Comparison of ENCODE assay signal across 19 cellular contexts in genomic region chr1:174940776-174941175, GRCh38. TPM values are rescaled to one million over a fixed set of nuclear protein-coding genes. Genes with fewer than 3 reads are reported as not detected.
DNase-seq lines count a peak whose midpoint lies in the region; ATAC-seq and TF ChIP-seq lines count a peak whose summit lies in the region.
"Had no signal": no experiment of that assay in that cellular context is flagged by ENCODE, and none has a peak within 500 bp of the region (broad histone marks: within the 10 kb centered on the region; RNA-seq: fewer than 3 reads in every experiment).

No MANE protein-coding gene starts in this region.

- no peak overlapping the region for H2BK5ac ChIP-seq in mesendoderm (ENCODE audit: low read length)

- no peak overlapping the region for H3K23ac ChIP-seq in mesendoderm (ENCODE audit: low read length)

- no peak overlapping the region for H2BK15ac ChIP-seq in mesendoderm (replicated peaks; ENCODE audit: low read depth)

- intact Hi-C loops in lower leg skin (cut with DNase I; ENCODE audit: low total_unique reads), result no loop called here

- no peak overlapping the region for H3K4me3 ChIP-seq in GM23338
- H3K4me3 ChIP-seq in mesendoderm (ENCODE audit: low read length), result no peak overlapping the region
- H3K4me3 ChIP-seq in lower leg skin (ENCODE audit: low read depth, poor library complexity, severe bottlenecking), result no peak overlapping the region
- H3K4me3 ChIP-seq: BLaER1 treated with 17β-estradiol and CSF1 and Interleukin-3, amounts not matched to agents 10 nM and 100 nM; GM23248; SK-N-MC had no signal

- no peaks in the 10 kb centered on the region for H3K79me1 ChIP-seq in mesendoderm (ENCODE audit: low read length)

- peak overlapping the region; percentile 2 for H3K27ac Mint-ChIP-seq in GM23338
- peak overlapping the region; percentile 50 for H3K27ac Mint-ChIP-seq in central memory CD8-positive, alpha-beta T cell (ENCODE audit: low read depth)

- H3K4me2 ChIP-seq in GM23338, result no peak overlapping the region
- no peak overlapping the region for H3K4me2 ChIP-seq in mesendoderm (ENCODE audit: low read length)
- H3K4me2 ChIP-seq: BLaER1 treated with 17β-estradiol and CSF1 and Interleukin-3, amounts not matched to agents 10 nM and 100 nM had no signal

- H2AK5ac ChIP-seq in mesendoderm (ENCODE audit: low read length), result no peak overlapping the region

- H3K36me3 ChIP-seq in GM23338 (ENCODE audit: insufficient read depth) (0 out of 2 replicates have a peak, but pooled peaks cover 5% of the 10 kb centered on the region), mesendoderm (ENCODE audit: control insufficient read depth, insufficient read depth, low read length) (no peaks in the 10 kb centered on the region)

- no peaks in the 10 kb centered on the region for H3K9me2 ChIP-seq in GM23338 (ENCODE audit: insufficient read depth)

- H3K56ac ChIP-seq in mesendoderm (ENCODE audit: low read length), result no peak overlapping the region

- no peak for TF ChIP-seq CTCF in GM23338 (conservative IDR thresholded peaks at IDR 0.05; ENCODE audit: low read depth in 2 of 2)
- no peak for TF ChIP-seq CTCF in lower leg skin (IDR thresholded peaks at IDR 0.05)

- H3K79me2 ChIP-seq in GM23338 (replicated peaks; ENCODE audit: insufficient read depth) (peaks cover 97% of the 10 kb centered on the region), mesendoderm (ENCODE audit: control insufficient read depth, insufficient read depth, low read length) (no peaks in the 10 kb centered on the region)

- peaks cover 16% of the 10 kb centered on the region for H3K36me3 Mint-ChIP-seq in GM23338 (ENCODE audit: low read depth)
- H3K36me3 Mint-ChIP-seq in central memory CD8-positive, alpha-beta T cell (ENCODE audit: insufficient read depth), result peaks cover 13% of the 10 kb centered on the region

- H4K8ac ChIP-seq in mesendoderm (ENCODE audit: low read depth, low read length), result no peak overlapping the region

- no peak overlapping the region for H3K4me3 Mint-ChIP-seq in GM23338
- no peak overlapping the region for H3K4me3 Mint-ChIP-seq in central memory CD8-positive, alpha-beta T cell
- H3K4me3 Mint-ChIP-seq: CD8-positive, alpha-beta memory T cell had no signal

- TF ChIP-seq POLR2A in lower leg skin (IDR thresholded peaks at IDR 0.05), result no peak

- DNase-seq in GM23338 (ENCODE audit: low spot score) (no peak), NCI-H2171 (lab: John Stamatoyannopoulos, UW) (peak; percentile 36), mesendoderm (no peak), lower leg skin (ENCODE audit: low spot score in 2 of 2) (no peak)
- DNase-seq in central memory CD8-positive, alpha-beta T cell (ENCODE audit: low spot score in 2 of 2), result no peak
- DNase-seq in activated CD4-positive, alpha-beta T cell treated with anti-CD3 and anti-CD28 coated beads, Interleukin-2, amount 50 U/mL, for 48 hours, result no peak
- no peak for DNase-seq in stimulated activated CD4-positive, alpha-beta T cell treated with anti-CD3 and anti-CD28 coated beads, Interleukin-4, amount 100 ng/mL, for 24 hours
- DNase-seq: CD8-positive, alpha-beta memory T cell; DMS79 treated with DMSO at 0.1 percent for 48 hours; GM23248; KBM-7; NCI-H1105; NCI-H2227 treated with DMSO at 0.1 percent for 48 hours; NCI-H526 treated with DMSO at 0.1 percent for 48 hours; Right ventricle myocardium superior had no signal

- H3K4me1 ChIP-seq in GM23338 (ENCODE audit: insufficient read depth) (peaks cover 17% of the 10 kb centered on the region), mesendoderm (ENCODE audit: control insufficient read depth, low read depth, low read length) (no peaks in the 10 kb centered on the region)

- ATAC-seq in GM23338 (no peak), GM21786 (IDR thresholded peaks at IDR 0.05; ENCODE audit: unreplicated experiment) (no peak)
- no peak for ATAC-seq in central memory CD8-positive, alpha-beta T cell (replicated peaks; ENCODE audit: extremely low read depth, poor library complexity, severe bottlenecking)
- ATAC-seq: HCT116 had no signal

- H3K18ac ChIP-seq in mesendoderm (ENCODE audit: low read length), result peak overlapping the region; percentile 23

- peaks cover 6% of the 10 kb centered on the region for H3K27me3 Mint-ChIP-seq in GM23338 (ENCODE audit: insufficient read depth, low read depth, poor library complexity)
- H3K27me3 Mint-ChIP-seq in central memory CD8-positive, alpha-beta T cell, result no peaks in the 10 kb centered on the region
- H3K27me3 Mint-ChIP-seq: CD8-positive, alpha-beta memory T cell had no signal

- H4K20me1 ChIP-seq in GM23338 (replicated peaks; ENCODE audit: insufficient read depth), result peaks cover 45% of the 10 kb centered on the region
- H4K20me1 ChIP-seq: BLaER1 treated with 17β-estradiol and CSF1 and Interleukin-3, amounts not matched to agents 10 nM and 100 nM had no signal

- H3K27ac ChIP-seq in GM23338 (ENCODE audit: low read depth) (peak overlapping the region; percentile 35), mesendoderm (ENCODE audit: low read depth, low read length) (no peak overlapping the region)
- H3K27ac ChIP-seq: BLaER1 treated with 17β-estradiol and CSF1 and Interleukin-3, amounts not matched to agents 10 nM and 100 nM; GM23248; SK-N-MC had no signal

- H3K9me3 Mint-ChIP-seq in GM23338, result no peaks in the 10 kb centered on the region; the same call in 2 of the 3 replicates
- H3K9me3 Mint-ChIP-seq in central memory CD8-positive, alpha-beta T cell, result no peaks in the 10 kb centered on the region
- H3K9me3 Mint-ChIP-seq: CD8-positive, alpha-beta memory T cell had no signal

- H3K27me3 ChIP-seq in GM23338 (ENCODE audit: insufficient read depth), result no peaks in the 10 kb centered on the region
- no peaks in the 10 kb centered on the region for H3K27me3 ChIP-seq in mesendoderm (ENCODE audit: insufficient read depth, low read length, poor library complexity)
- H3K27me3 ChIP-seq: BLaER1 treated with 17β-estradiol and CSF1 and Interleukin-3, amounts not matched to agents 10 nM and 100 nM had no signal

- no CpG with 5 or more reads among the region's 2 CpGs for WGBS in mesendoderm (ENCODE audit: extremely low coverage, insufficient coverage, low lambda C conversion rate)
- WGBS in lower leg skin, 2 donors, result 88 to 92% methylated on average over 2 of the region's 2 CpGs

- no peaks in the 10 kb centered on the region for H3F3A ChIP-seq in GM23338 (replicated peaks; ENCODE audit: low read depth)

- H3K4me1 Mint-ChIP-seq in GM23338, result peaks cover 22% of the 10 kb centered on the region
- peaks cover 31% of the 10 kb centered on the region for H3K4me1 Mint-ChIP-seq in central memory CD8-positive, alpha-beta T cell

- no peak overlapping the region for H4K5ac ChIP-seq in mesendoderm (ENCODE audit: low read length)

- no peak overlapping the region for H3K9ac ChIP-seq in mesendoderm (ENCODE audit: low read length)
- H3K9ac ChIP-seq: BLaER1 treated with 17β-estradiol and CSF1 and Interleukin-3, amounts not matched to agents 10 nM and 100 nM; GM23248 had no signal

- H2AFZ ChIP-seq in GM23338, result no peak overlapping the region
- H2AFZ ChIP-seq: GM23248 had no signal

- H2BK120ac ChIP-seq in mesendoderm (ENCODE audit: low read depth, low read length), result no peak overlapping the region

- H3K4ac ChIP-seq in mesendoderm (ENCODE audit: low read depth, low read length), result no peak overlapping the region

RNA-seq across cellular contexts. Expression of gene CACYBP, which starts 59.0 kb away (rescaled TPM):
- total RNA-seq in GM23338 (2014; rRNA removed; shearing (Covaris generic)), result 186 and 209 TPM in 2 replicates
- 331 and 453 TPM in 2 replicates for polyA plus RNA-seq in GM23338 (2016; fragmentation: Nextera tagmentation; extraction: Ambion mirVana)
- 113 TPM for polyA plus RNA-seq in mesendoderm (2013, experiment 1 of 2)
- 111 TPM for polyA plus RNA-seq in mesendoderm (2013, experiment 2 of 2)
- total RNA-seq in lower leg skin, result 10 to 100 TPM; 53.4 to 80.9 (median 57.9) TPM
